ENCODE assay signal across 8 cellular contexts in the genomic region with DNA sequence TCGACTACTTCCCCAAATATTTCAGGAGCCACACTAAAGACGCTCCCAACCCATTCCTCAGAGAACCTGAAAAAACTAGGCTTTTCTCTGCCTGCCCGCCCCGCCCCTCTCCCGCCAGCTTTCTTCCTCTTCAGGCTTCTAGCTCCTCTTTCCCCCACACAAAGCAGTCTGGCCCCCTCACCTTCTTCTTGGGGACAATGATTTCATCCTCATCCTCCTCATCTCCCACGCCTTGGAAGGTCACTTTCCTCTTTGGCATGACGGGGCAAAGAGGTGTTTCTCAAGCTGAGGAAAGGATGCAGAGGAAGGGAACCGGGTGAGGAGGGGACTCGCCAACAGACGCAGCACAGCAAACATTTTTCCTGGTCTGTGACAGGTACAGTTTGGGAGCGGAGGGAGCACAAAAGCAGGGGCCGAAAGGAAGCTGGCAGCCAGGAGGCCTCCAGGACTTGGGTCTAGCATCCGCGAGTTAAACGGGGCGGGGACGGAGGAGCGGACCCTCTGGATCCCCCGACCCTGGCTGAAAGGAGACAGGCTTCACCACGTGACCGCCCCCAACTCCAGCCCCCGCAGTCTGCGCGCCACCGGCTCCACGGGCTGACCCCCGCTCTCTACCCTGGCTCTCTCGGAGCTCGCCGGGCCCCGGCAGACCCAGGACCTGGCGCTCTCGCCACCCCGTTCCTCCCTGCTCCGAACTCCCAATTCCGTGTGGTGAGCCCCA. TPM values are rescaled to one million over a fixed set of nuclear protein-coding genes. Genes with fewer than 3 reads are reported as not detected.
DNase-seq lines count a peak whose midpoint lies in the region; ATAC-seq and TF ChIP-seq lines count a peak whose summit lies in the region.

No MANE protein-coding gene starts in this region.

- intact Hi-C loops in spleen (cut with DNase I; ENCODE audit: low total_unique reads): loop anchor here (5.0 kb wide), 1 partner anchor 48 kb away; no protein-coding TSS in a partner anchor

- peak overlapping the region; percentile 85 to 98 (median 94) for H3K27ac ChIP-seq in spleen

- TF ChIP-seq POLR2A in spleen (IDR thresholded peaks at IDR 0.05): no peak

- peak overlapping the region; percentile 63 for H3K9ac ChIP-seq in iPS-15b (ENCODE audit: low read depth, low read length)

- H3K9me3 Mint-ChIP-seq in activated naive CD4-positive, alpha-beta T cell treated with anti-CD3 and anti-CD28 coated beads, Interleukin-2, amount 50 U/mL, for 72 hours: no peaks in the 10 kb centered on the region

- ATAC-seq in GM18502 (IDR thresholded peaks at IDR 0.05; ENCODE audit: poor library complexity, unreplicated experiment) (peak; percentile 24), HG03045 (IDR thresholded peaks at IDR 0.05; ENCODE audit: unreplicated experiment) (peak; percentile 13)
- ATAC-seq in activated naive CD4-positive, alpha-beta T cell treated with anti-CD3 and anti-CD28 coated beads, Interleukin-2, amount 50 U/mL, for 72 hours: peak; percentile 30 to 37

- no peak for TF ChIP-seq CTCF in spleen (IDR thresholded peaks at IDR 0.05 in 8 of 11, conservative IDR thresholded peaks at IDR 0.05 in 3 of 11)

- in situ Hi-C loops in KBM-7 (cut with MboI; ENCODE audit: low pct_unique_long_range_greater_than_20kb, low sequenced_read_pairs): loop anchor here (10.0 kb wide), 1 partner anchor 50 kb away; a partner anchor contains a TSS

- H3K4me3 ChIP-seq in iPS-15b (ENCODE audit: low read depth, low read length): peak overlapping the region; percentile 79
- peak overlapping the region; percentile 75 to 98 (median 86) for H3K4me3 ChIP-seq in spleen

- 1 to 3% (median 2%) methylated on average over 19 to 36 of the region's 36 CpGs for WGBS in spleen, 5 donors

- no peaks in the 10 kb centered on the region for H3K27me3 ChIP-seq in iPS-15b (ENCODE audit: control insufficient read depth, insufficient read depth, low read length)
- H3K27me3 ChIP-seq in spleen (replicated peaks in 1 of 7): no peaks in the 10 kb centered on the region

- no peaks in the 10 kb centered on the region for H3K9me3 ChIP-seq in iPS-15b (ENCODE audit: control insufficient read depth, insufficient read depth, low read length)
- H3K9me3 ChIP-seq in spleen: no peaks in the 10 kb centered on the region

- H3K36me3 Mint-ChIP-seq in activated naive CD4-positive, alpha-beta T cell treated with anti-CD3 and anti-CD28 coated beads, Interleukin-2, amount 50 U/mL, for 72 hours: peaks cover 8 to 30% of the 10 kb centered on the region in 2 donors

- peak overlapping the region; percentile 93 to 97 for H3K27ac Mint-ChIP-seq in activated naive CD4-positive, alpha-beta T cell treated with anti-CD3 and anti-CD28 coated beads, Interleukin-2, amount 50 U/mL, for 72 hours

- peak in 1 of 2 donors; percentile 46 for DNase-seq in activated naive CD4-positive, alpha-beta T cell treated with anti-CD3 and anti-CD28 coated beads, Interleukin-2, amount 50 U/mL, for 72 hours (ENCODE audit: low spot score in 2 of 2)
- DNase-seq in spleen: peak; percentile 78
- DNase-seq in GOT3 (lab: John Stamatoyannopoulos, UW): no peak
- no peak for DNase-seq in KBM-7
- DNase-seq in 8988T: no peak

- H3K36me3 ChIP-seq in iPS-15b (ENCODE audit: control insufficient read depth, insufficient read depth, low read length) (peaks cover 40% of the 10 kb centered on the region), spleen (peaks cover 0 to 77% (median 60%) of the 10 kb centered on the region in 6 donors)

- H3K4me1 ChIP-seq in iPS-15b (ENCODE audit: control insufficient read depth, insufficient read depth, low read length) (peaks cover 3% of the 10 kb centered on the region), spleen (peaks cover 19 to 81% (median 60%) of the 10 kb centered on the region in 6 donors)

RNA-seq across cellular contexts. Expression of a gene that starts 0.5 kb away (rescaled TPM):
- 10 to 100 TPM; 57.3 to 64.4 TPM for total RNA-seq in activated naive CD4-positive, alpha-beta T cell treated with anti-CD3 and anti-CD28 coated beads, Interleukin-2, amount 50 U/mL, for 72 hours
- total RNA-seq in spleen: 10 to 100 TPM; 33.9 to 60.0 (median 55.8) TPM
- polyA plus RNA-seq in spleen: 10 to 100 TPM; 27.8 to 42.9 (median 42.9) TPM

RNA-seq across cellular contexts. Expression of a gene that starts 15.7 kb away (rescaled TPM):
- 10 to 100 TPM; 52.5 to 69.5 TPM for total RNA-seq in activated naive CD4-positive, alpha-beta T cell treated with anti-CD3 and anti-CD28 coated beads, Interleukin-2, amount 50 U/mL, for 72 hours
- total RNA-seq in spleen: 10 to 100 TPM; 32.5 to 50.4 (median 45.8) TPM
- polyA plus RNA-seq in spleen: 10 to 100 TPM; 17.3 to 33.3 (median 22.5) TPM

RNA-seq across cellular contexts. Expression of a gene that starts 20.0 kb away (rescaled TPM):
- total RNA-seq in activated naive CD4-positive, alpha-beta T cell treated with anti-CD3 and anti-CD28 coated beads, Interleukin-2, amount 50 U/mL, for 72 hours: 1 to 10 TPM in 1 of 2 donors, under 1 TPM in 1; 0.97 to 1.2 TPM
- 1 to 10 TPM in 1 of 7 donors, not detected in 6; 1.4 TPM for total RNA-seq in spleen
- 1 to 10 TPM; 2.7 to 4.3 (median 2.8) TPM for polyA plus RNA-seq in spleen

RNA-seq across cellular contexts. Expression of a gene that starts 27.8 kb away (rescaled TPM):
- total RNA-seq in activated naive CD4-positive, alpha-beta T cell treated with anti-CD3 and anti-CD28 coated beads, Interleukin-2, amount 50 U/mL, for 72 hours: 100 to 1,000 TPM; 161 to 208 TPM
- total RNA-seq in spleen: 100 to 1,000 TPM in 1 of 7 donors, 10 to 100 TPM in 6; 38.5 to 105 (median 72.4) TPM
- 100 to 1,000 TPM; 154 to 199 (median 179) TPM for polyA plus RNA-seq in spleen

RNA-seq across cellular contexts. Expression of a gene that starts 40.6 kb away (rescaled TPM):
- 10 to 100 TPM in 1 of 2 donors, 1 to 10 TPM in 1; 7.6 to 10.9 TPM for total RNA-seq in activated naive CD4-positive, alpha-beta T cell treated with anti-CD3 and anti-CD28 coated beads, Interleukin-2, amount 50 U/mL, for 72 hours
- total RNA-seq in spleen: 10 to 100 TPM in 3 of 7 donors, 1 to 10 TPM in 4; 7.1 to 10.4 (median 9.5) TPM
- 1 to 10 TPM; 2.7 to 5.7 (median 3.5) TPM for polyA plus RNA-seq in spleen
